ENCODE assay signal across 22 cellular contexts in the genomic region with DNA sequence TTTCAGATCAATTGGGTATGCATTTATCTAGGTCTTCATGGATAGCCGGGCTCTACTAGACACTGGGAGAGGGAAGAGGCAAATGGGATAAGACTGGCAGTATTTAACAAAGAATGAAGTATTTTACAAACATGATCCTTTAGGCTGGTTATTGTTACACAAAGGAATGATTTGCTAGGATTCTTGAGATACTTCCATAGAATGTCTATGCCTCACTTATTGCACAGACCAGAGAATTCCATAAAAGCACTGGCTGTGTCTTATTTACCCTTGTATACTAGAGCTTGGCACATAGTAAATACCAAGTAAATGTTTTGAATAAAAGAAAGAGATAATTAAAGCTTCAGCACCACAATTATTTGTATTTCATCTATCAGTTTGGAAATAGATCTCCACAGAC. TPM values are rescaled to one million over a fixed set of nuclear protein-coding genes. Genes with fewer than 3 reads are reported as not detected.
DNase-seq lines count a peak whose midpoint lies in the region; TF ChIP-seq lines count a peak whose summit lies in the region.
"Had no signal": no experiment of that assay in that cellular context is flagged by ENCODE, and none has a peak within 500 bp of the region (broad histone marks: within the 10 kb centered on the region; RNA-seq: fewer than 3 reads in every experiment).

No MANE protein-coding gene starts in this region.

- H3K79me2 ChIP-seq in ACC112 (ENCODE audit: control insufficient read depth, insufficient read depth, low read length, unreplicated experiment) (peaks cover 47% of the 10 kb centered on the region), neural progenitor cell (ENCODE audit: low read depth) (no peaks in the 10 kb centered on the region)

- H3K27me3 ChIP-seq in ACC112 (ENCODE audit: insufficient read depth, low read length) (no peaks in the 10 kb centered on the region), SJSA1 (replicated peaks) (no peaks in the 10 kb centered on the region), neural progenitor cell (no peaks in the 10 kb centered on the region)
- H3K27me3 ChIP-seq: BLaER1 treated with 17β-estradiol and CSF1 and Interleukin-3, amounts not matched to agents 10 nM and 100 nM; Peyer's patch had no signal

- H3K4me1 Mint-ChIP-seq in T-helper 2 cell treated with Interferon-gamma antibody and Interleukin-4, amounts not matched to agents 5 μg/mL and 100 μg/mL, for 36 hours (ENCODE audit: low read depth), result peaks cover 57% of the 10 kb centered on the region
- H3K4me1 Mint-ChIP-seq in neural progenitor cell (no peaks in the 10 kb centered on the region), nephron progenitor cell (peaks cover 11% of the 10 kb centered on the region)

- H3K27ac Mint-ChIP-seq in T-helper 2 cell treated with Interferon-gamma antibody and Interleukin-4, amounts not matched to agents 5 μg/mL and 100 μg/mL, for 36 hours, result no peak overlapping the region
- H3K27ac Mint-ChIP-seq in neural progenitor cell, result no peak overlapping the region
- H3K27ac Mint-ChIP-seq in nephron progenitor cell, result no peak overlapping the region
- H3K27ac Mint-ChIP-seq: CD4-positive, alpha-beta T cell had no signal

- H3K4me1 ChIP-seq in ACC112 (ENCODE audit: control insufficient read depth, insufficient read depth, low read length, unreplicated experiment) (peaks cover 50% of the 10 kb centered on the region), SJSA1 (replicated peaks) (peaks cover 51% of the 10 kb centered on the region), neural progenitor cell (peaks cover 4% of the 10 kb centered on the region)
- H3K4me1 ChIP-seq: Peyer's patch had no signal

- H3K27ac ChIP-seq in ACC112 (ENCODE audit: low read depth, low read length) (no peak overlapping the region), SJSA1 (0 out of 2 replicates have a peak overlapping the region, but pooled peaks have one; percentile 11), neural progenitor cell (no peak overlapping the region)
- H3K27ac ChIP-seq: KMS-11, SK-N-MC had no signal

- no peak overlapping the region for H2AFZ ChIP-seq in ACC112 (ENCODE audit: low read length, unreplicated experiment)
- no peak overlapping the region for H2AFZ ChIP-seq in neural progenitor cell (replicated peaks)

- H3K9me3 ChIP-seq in SJSA1 (replicated peaks) (no peaks in the 10 kb centered on the region), neural progenitor cell (ENCODE audit: low read depth) (no peaks in the 10 kb centered on the region)
- H3K9me3 ChIP-seq: Peyer's patch had no signal

- no peak overlapping the region for H3K4me3 Mint-ChIP-seq in T-helper 2 cell treated with Interferon-gamma antibody and Interleukin-4, amounts not matched to agents 5 μg/mL and 100 μg/mL, for 36 hours
- H3K4me3 Mint-ChIP-seq in neural progenitor cell (no peak overlapping the region), nephron progenitor cell (no peak overlapping the region)
- H3K4me3 Mint-ChIP-seq: CD4-positive, alpha-beta T cell had no signal

- DNase-seq in GM12865 (ENCODE audit: low read depth), result no peak
- no peak for DNase-seq in SJSA1 (ENCODE audit: low read depth in 1 of 2, low spot score in 2 of 2)
- peak; percentile 24 for DNase-seq in fibroblast of gingiva (ENCODE audit: low read depth)
- DNase-seq in NCI-H446 treated with DMSO at 0.1 percent for 48 hours (lab: John Stamatoyannopoulos, UW), result no peak
- no peak for DNase-seq in T-helper 2 cell treated with Interferon-gamma antibody and Interleukin-4, amounts not matched to agents 5 μg/mL and 100 μg/mL, for 36 hours (ENCODE audit: low spot score)
- DNase-seq in neural progenitor cell (ENCODE audit: low spot score), result no peak
- DNase-seq in nephron progenitor cell, result no peak
- DNase-seq: AML-193; CD4-positive, alpha-beta T cell; DMS53; GDM1; MM.1S; NCI-H2029; NCI-H510A; NCI-H69; OCI-M1; Peyer's patch; SHP77 treated with DMSO at 0.1 percent for 48 hours had no signal

- no peaks in the 10 kb centered on the region for H3K27me3 Mint-ChIP-seq in T-helper 2 cell treated with Interferon-gamma antibody and Interleukin-4, amounts not matched to agents 5 μg/mL and 100 μg/mL, for 36 hours (ENCODE audit: low read depth)
- H3K27me3 Mint-ChIP-seq in neural progenitor cell (ENCODE audit: insufficient read depth, low read depth), result no peaks in the 10 kb centered on the region
- no peaks in the 10 kb centered on the region for H3K27me3 Mint-ChIP-seq in nephron progenitor cell (ENCODE audit: low read depth, poor library complexity)
- H3K27me3 Mint-ChIP-seq: CD4-positive, alpha-beta T cell had no signal

- no peaks in the 10 kb centered on the region for H3K9me3 Mint-ChIP-seq in T-helper 2 cell treated with Interferon-gamma antibody and Interleukin-4, amounts not matched to agents 5 μg/mL and 100 μg/mL, for 36 hours
- H3K9me3 Mint-ChIP-seq in neural progenitor cell (no peaks in the 10 kb centered on the region), nephron progenitor cell (no peaks in the 10 kb centered on the region)
- H3K9me3 Mint-ChIP-seq: CD4-positive, alpha-beta T cell had no signal

- H3K36me3 ChIP-seq in ACC112 (ENCODE audit: insufficient read depth, low read length) (no peaks in the 10 kb centered on the region; the same call in 1 of the 2 replicates), SJSA1 (peaks cover 5% of the 10 kb centered on the region; the same call in 1 of the 2 replicates), neural progenitor cell (no peaks in the 10 kb centered on the region)
- H3K36me3 ChIP-seq: BLaER1 treated with 17β-estradiol and CSF1 and Interleukin-3, amounts not matched to agents 10 nM and 100 nM; Peyer's patch had no signal

- H3K4me3 ChIP-seq in ACC112 (ENCODE audit: low read depth, low read length) (peak overlapping the region; percentile 78; the same call in 1 of the 2 replicates), GM12865 (ENCODE audit: low read depth, low read length) (peak overlapping the region; percentile 69), SJSA1 (no peak overlapping the region), neural progenitor cell (no peak overlapping the region)
- H3K4me3 ChIP-seq: BLaER1 treated with 17β-estradiol and CSF1 and Interleukin-3, amounts not matched to agents 10 nM and 100 nM; Peyer's patch; SK-N-MC had no signal

- H3F3A ChIP-seq in neural progenitor cell (ENCODE audit: low read depth), result no peaks in the 10 kb centered on the region

- H3K36me3 Mint-ChIP-seq in T-helper 2 cell treated with Interferon-gamma antibody and Interleukin-4, amounts not matched to agents 5 μg/mL and 100 μg/mL, for 36 hours (ENCODE audit: low read depth), result peaks cover 6% of the 10 kb centered on the region
- no peaks in the 10 kb centered on the region for H3K36me3 Mint-ChIP-seq in neural progenitor cell
- H3K36me3 Mint-ChIP-seq in nephron progenitor cell (ENCODE audit: low read depth), result no peaks in the 10 kb centered on the region

- no peaks in the 10 kb centered on the region for H4K20me1 ChIP-seq in neural progenitor cell (ENCODE audit: low read depth)
- H4K20me1 ChIP-seq: BLaER1 treated with 17β-estradiol and CSF1 and Interleukin-3, amounts not matched to agents 10 nM and 100 nM had no signal

- H3K4me2 ChIP-seq in neural progenitor cell, result no peak overlapping the region

- no peak overlapping the region for H3K9ac ChIP-seq in neural progenitor cell
- H3K9ac ChIP-seq: BLaER1 treated with 17β-estradiol and CSF1 and Interleukin-3, amounts not matched to agents 10 nM and 100 nM; KMS-11 had no signal

- TF ChIP-seq CTCF in GM12865 (IDR thresholded peaks at IDR 0.05; ENCODE audit: insufficient read depth, low read depth, low read length, missing control alignments) (no peak), neural progenitor cell (IDR thresholded peaks at IDR 0.05) (no peak), nephron progenitor cell (IDR thresholded peaks at IDR 0.05) (no peak)

RNA-seq across cellular contexts. Expression of gene PDCD1LG2, which starts 3.6 kb away (rescaled TPM):
- total RNA-seq in SJSA1 (2014; rRNA removed; shearing (Covaris generic)), result 8.8 and 18.4 TPM in 2 replicates
- not detected in 2 replicates for total RNA-seq in neural progenitor cell (ENCODE audit: low replicate concordance)

Comparison
In these comparisons a context has a peak if more than half of its experiments do, and no peak if none do; other contexts are left out.
1. H3K4me3 ChIP-seq: peak in ACC112 (single experiment) and GM12865 (single experiment); none in SJSA1 (single experiment) and neural progenitor cell (single experiment).